Comparison of ENCODE assay signal across 9 cellular contexts in the genomic region with DNA sequence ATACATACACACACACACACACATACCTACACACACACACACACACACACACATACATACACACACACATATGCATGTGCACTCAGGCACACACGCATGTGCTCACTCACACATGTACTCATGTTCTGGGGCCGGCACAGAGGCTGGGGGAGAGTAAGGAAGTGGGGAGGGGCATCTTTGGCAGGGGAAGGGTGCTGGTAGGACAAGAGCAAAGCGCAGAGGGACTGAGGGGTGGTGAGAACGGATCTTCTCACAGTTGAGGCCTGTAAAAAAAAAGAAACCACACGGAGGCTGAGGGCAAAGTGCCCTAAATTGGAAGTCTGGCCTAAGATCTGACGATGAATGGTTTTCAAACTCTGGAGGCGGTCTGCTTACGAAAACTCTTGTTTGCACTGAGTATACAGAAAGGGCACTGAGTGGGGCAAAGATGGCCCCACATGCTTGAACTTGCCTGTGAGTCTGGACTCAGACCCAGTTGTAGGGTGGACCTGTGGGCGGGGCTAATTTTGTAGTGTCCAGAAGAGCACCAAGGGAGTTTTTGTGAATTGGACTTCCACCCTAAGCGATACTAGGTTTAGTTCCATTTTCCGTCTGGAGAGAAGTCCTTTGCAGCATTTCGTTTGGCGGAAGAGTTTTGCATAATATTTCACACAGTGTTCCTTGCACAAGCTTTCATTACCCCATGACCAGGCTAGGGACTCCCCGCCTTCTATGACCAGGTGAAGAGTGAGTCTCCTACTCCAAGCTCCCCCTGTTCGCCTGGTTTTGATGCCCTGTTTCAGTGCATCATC.
DNase-seq lines count a peak whose midpoint lies in the region; ATAC-seq, FAIRE-seq and TF ChIP-seq lines count a peak whose summit lies in the region.
"Had no signal": no experiment of that assay in that cellular context is flagged by ENCODE, and none has a peak within 500 bp of the region (broad histone marks: within the 10 kb centered on the region; RNA-seq: fewer than 3 reads in every experiment).

No MANE protein-coding gene starts in this region.

- H2AFZ ChIP-seq in mammary epithelial cell (ENCODE audit: low read depth, low read length): no peak overlapping the region

- ATAC-seq in A549 (peak; percentile 10 to 34; a peak in 2 of 6 replicates), GM19463 (IDR thresholded peaks at IDR 0.05; ENCODE audit: unreplicated experiment) (peak; percentile 83), HG03460 (IDR thresholded peaks at IDR 0.05; ENCODE audit: unreplicated experiment) (peak; percentile 72)

- no peaks in the 10 kb centered on the region for H3K4me1 ChIP-seq in A549
- peaks cover 32% of the 10 kb centered on the region for H3K4me1 ChIP-seq in mammary epithelial cell (ENCODE audit: insufficient read depth, low read length)

- no peak for FAIRE-seq in A549 (lab: Jason Lieb, UNC)
- FAIRE-seq: endometrium had no signal

- dilution Hi-C loops in mammary epithelial cell (cut with HindIII; ENCODE audit: low sequenced_read_pairs): no loop called here

- TF ChIP-seq POLR2A in A549 (IDR thresholded peaks at IDR 0.05; ENCODE audit: low read length): no peak
- TF ChIP-seq POLR2A in lower leg skin (IDR thresholded peaks at IDR 0.05): no peak

- DNase-seq in A549 (ENCODE audit: low read depth in 1 of 2, low spot score in 1 of 2) (no peak), germinal center (ENCODE audit: low spot score) (peak; percentile 40), mammary epithelial cell (no peak), NCI-H2029 treated with DMSO at 0.1 percent for 48 hours (lab: John Stamatoyannopoulos, UW) (no peak), lower leg skin (ENCODE audit: low spot score in 2 of 2) (no peak)
- no peak for DNase-seq in activated CD4-positive, alpha-beta T cell treated with anti-CD3 and anti-CD28 coated beads, Interleukin-2, amount 50 U/mL, for 4 hours

- no peaks in the 10 kb centered on the region for H3K79me2 ChIP-seq in mammary epithelial cell (ENCODE audit: insufficient read depth, low read length)

- no peak for TF ChIP-seq CTCF in A549 (IDR thresholded peaks at IDR 0.05)
- no peak for TF ChIP-seq CTCF in mammary epithelial cell (conservative IDR thresholded peaks at IDR 0.05 in 1 of 2, IDR thresholded peaks at IDR 0.05 in 1 of 2; ENCODE audit: extremely low read depth in 1 of 2, insufficient read depth in 1 of 2, low read depth in 1 of 2, low read length in 2 of 2)
- TF ChIP-seq CTCF in lower leg skin (IDR thresholded peaks at IDR 0.05): no peak

- no peak overlapping the region for H3K27ac ChIP-seq in A549
- H3K27ac ChIP-seq in mammary epithelial cell (ENCODE audit: insufficient read depth, low read depth, low read length): no peak overlapping the region

- BruUV-seq in mammary epithelial cell (replicated peaks; lab: Mats Ljungman, UMichigan): no TSS peak

- no peaks in the 10 kb centered on the region for H4K20me1 ChIP-seq in mammary epithelial cell (ENCODE audit: insufficient read depth, low read length)

- TF ChIP-seq RAD21 in A549 (conservative IDR thresholded peaks at IDR 0.05 in 1 of 2, IDR thresholded peaks at IDR 0.05 in 1 of 2): no peak

- POLR2A ChIA-PET in A549 (lab: Yijun Ruan, JAX): no interaction called here

- H3K4me2 ChIP-seq in A549: no peak overlapping the region
- H3K4me2 ChIP-seq in mammary epithelial cell (ENCODE audit: insufficient read depth, low read depth, low read length): no peak overlapping the region

- intact Hi-C loops in mammary epithelial cell (cut with micrococcal nuclease) (loop anchor here (1.0 kb wide), 1 partner anchor 80 kb away; a partner anchor contains a TSS), lower leg skin (cut with DNase I; ENCODE audit: low total_unique reads) (no loop called here)

- in situ Hi-C loops in mammary epithelial cell (cut with MboI; ENCODE audit: low sequenced_read_pairs in 2 of 2): no loop called here

- H3K36me3 ChIP-seq in mammary epithelial cell (ENCODE audit: insufficient read depth, low read length): no peaks in the 10 kb centered on the region

- CTCF ChIA-PET in A549 (lab: Yijun Ruan, JAX) (interaction anchor here (1.0 to 7.3 kb wide), 16 partner anchors 9 to 162 kb away, joined by 3 to 53 read pairs (median 4); a partner anchor contains a TSS), mammary epithelial cell (lab: Charles Lee; ENCODE audit: low non-redundant PET) (no interaction called here)

- H3K9me3 ChIP-seq in A549 (no peaks in the 10 kb centered on the region), mammary epithelial cell (replicated peaks; ENCODE audit: insufficient read depth, low read length) (no peaks in the 10 kb centered on the region)

- H3K9ac ChIP-seq in mammary epithelial cell (ENCODE audit: insufficient read depth, low read length): no peak overlapping the region

- H3K4me3 ChIP-seq in A549: no peak overlapping the region
- no peak overlapping the region for H3K4me3 ChIP-seq in mammary epithelial cell (replicated peaks in 1 of 3; ENCODE audit: insufficient read depth in 1 of 3, low read depth in 2 of 3, low read length in 3 of 3)
- H3K4me3 ChIP-seq in lower leg skin (ENCODE audit: low read depth, poor library complexity, severe bottlenecking): no peak overlapping the region

- H3K27me3 ChIP-seq in mammary epithelial cell (ENCODE audit: insufficient read depth, low read length): no peaks in the 10 kb centered on the region

- WGBS in A549 (ENCODE audit: missing lambda C conversion rate): 89% methylated on average over 15 of the region's 15 CpGs
- 96% methylated on average over 9 of the region's 15 CpGs for WGBS in mammary epithelial cell (ENCODE audit: low coverage, missing lambda C conversion rate)
- WGBS in lower leg skin, 2 donors: 86 to 88% methylated on average over 15 of the region's 15 CpGs

- no peak for TF ChIP-seq EP300 in A549 (IDR thresholded peaks at IDR 0.05)

TF ChIP-seq in A549, 52 proteins besides CTCF, POLR2A, EP300 and RAD21 (continues in another document):
- TF ChIP-seq, protein P1, sequence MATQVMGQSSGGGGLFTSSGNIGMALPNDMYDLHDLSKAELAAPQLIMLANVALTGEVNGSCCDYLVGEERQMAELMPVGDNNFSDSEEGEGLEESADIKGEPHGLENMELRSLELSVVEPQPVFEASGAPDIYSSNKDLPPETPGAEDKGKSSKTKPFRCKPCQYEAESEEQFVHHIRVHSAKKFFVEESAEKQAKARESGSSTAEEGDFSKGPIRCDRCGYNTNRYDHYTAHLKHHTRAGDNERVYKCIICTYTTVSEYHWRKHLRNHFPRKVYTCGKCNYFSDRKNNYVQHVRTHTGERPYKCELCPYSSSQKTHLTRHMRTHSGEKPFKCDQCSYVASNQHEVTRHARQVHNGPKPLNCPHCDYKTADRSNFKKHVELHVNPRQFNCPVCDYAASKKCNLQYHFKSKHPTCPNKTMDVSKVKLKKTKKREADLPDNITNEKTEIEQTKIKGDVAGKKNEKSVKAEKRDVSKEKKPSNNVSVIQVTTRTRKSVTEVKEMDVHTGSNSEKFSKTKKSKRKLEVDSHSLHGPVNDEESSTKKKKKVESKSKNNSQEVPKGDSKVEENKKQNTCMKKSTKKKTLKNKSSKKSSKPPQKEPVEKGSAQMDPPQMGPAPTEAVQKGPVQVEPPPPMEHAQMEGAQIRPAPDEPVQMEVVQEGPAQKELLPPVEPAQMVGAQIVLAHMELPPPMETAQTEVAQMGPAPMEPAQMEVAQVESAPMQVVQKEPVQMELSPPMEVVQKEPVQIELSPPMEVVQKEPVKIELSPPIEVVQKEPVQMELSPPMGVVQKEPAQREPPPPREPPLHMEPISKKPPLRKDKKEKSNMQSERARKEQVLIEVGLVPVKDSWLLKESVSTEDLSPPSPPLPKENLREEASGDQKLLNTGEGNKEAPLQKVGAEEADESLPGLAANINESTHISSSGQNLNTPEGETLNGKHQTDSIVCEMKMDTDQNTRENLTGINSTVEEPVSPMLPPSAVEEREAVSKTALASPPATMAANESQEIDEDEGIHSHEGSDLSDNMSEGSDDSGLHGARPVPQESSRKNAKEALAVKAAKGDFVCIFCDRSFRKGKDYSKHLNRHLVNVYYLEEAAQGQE (IDR thresholded peaks at IDR 0.05): no peak
- TF ChIP-seq RARB (CRISPR knock-in tag; IDR thresholded peaks at IDR 0.05) (no peak), HOXB5 (CRISPR knock-in tag; IDR thresholded peaks at IDR 0.05) (no peak), BHLHE40 (IDR thresholded peaks at IDR 0.05; ENCODE audit: low read depth, low read length) (no peak), CHD2 (IDR thresholded peaks at IDR 0.05; ENCODE audit: low read length, partially characterized antibody) (no peak), NR3C1 (IDR thresholded peaks at IDR 0.05) (no peak), FOSL2 (IDR thresholded peaks at IDR 0.05) (no peak), FOSL2 (CRISPR knock-in tag; IDR thresholded peaks at IDR 0.05) (no peak), SREBF2 (IDR thresholded peaks at IDR 0.05) (no peak), HOXB13 (CRISPR knock-in tag; IDR thresholded peaks at IDR 0.05; ENCODE audit: low read depth) (no peak), POLR2AphosphoS2 (conservative IDR thresholded peaks at IDR 0.05; ENCODE audit: low read length) (no peak), KDM1A (IDR thresholded peaks at IDR 0.05; ENCODE audit: low read depth) (no peak), GATA3 (IDR thresholded peaks at IDR 0.05; ENCODE audit: borderline replicate concordance) (no peak)
- TF ChIP-seq, protein P2, sequence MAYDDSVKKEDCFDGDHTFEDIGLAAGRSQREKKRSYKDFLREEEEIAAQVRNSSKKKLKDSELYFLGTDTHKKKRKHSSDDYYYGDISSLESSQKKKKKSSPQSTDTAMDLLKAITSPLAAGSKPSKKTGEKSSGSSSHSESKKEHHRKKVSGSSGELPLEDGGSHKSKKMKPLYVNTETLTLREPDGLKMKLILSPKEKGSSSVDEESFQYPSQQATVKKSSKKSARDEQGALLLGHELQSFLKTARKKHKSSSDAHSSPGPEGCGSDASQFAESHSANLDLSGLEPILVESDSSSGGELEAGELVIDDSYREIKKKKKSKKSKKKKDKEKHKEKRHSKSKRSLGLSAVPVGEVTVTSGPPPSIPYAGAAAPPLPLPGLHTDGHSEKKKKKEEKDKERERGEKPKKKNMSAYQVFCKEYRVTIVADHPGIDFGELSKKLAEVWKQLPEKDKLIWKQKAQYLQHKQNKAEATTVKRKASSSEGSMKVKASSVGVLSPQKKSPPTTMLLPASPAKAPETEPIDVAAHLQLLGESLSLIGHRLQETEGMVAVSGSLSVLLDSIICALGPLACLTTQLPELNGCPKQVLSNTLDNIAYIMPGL (CRISPR knock-in tag; IDR thresholded peaks at IDR 0.05; ENCODE audit: borderline replicate concordance): no peak
- TF ChIP-seq, protein P3, sequence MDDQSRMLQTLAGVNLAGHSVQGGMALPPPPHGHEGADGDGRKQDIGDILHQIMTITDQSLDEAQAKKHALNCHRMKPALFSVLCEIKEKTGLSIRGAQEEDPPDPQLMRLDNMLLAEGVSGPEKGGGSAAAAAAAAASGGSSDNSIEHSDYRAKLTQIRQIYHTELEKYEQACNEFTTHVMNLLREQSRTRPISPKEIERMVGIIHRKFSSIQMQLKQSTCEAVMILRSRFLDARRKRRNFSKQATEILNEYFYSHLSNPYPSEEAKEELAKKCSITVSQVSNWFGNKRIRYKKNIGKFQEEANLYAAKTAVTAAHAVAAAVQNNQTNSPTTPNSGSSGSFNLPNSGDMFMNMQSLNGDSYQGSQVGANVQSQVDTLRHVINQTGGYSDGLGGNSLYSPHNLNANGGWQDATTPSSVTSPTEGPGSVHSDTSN (IDR thresholded peaks at IDR 0.05): no peak

Comparison
In these comparisons a context has a peak if more than half of its experiments do, and no peak if none do; other contexts are left out.
1. ATAC-seq: peak in every context shown above with its lines; median percentile 83 in GM19463; 72 in HG03460; 22 in A549.